8 cellular contexts compared by ENCODE assay signal in the genomic region with DNA sequence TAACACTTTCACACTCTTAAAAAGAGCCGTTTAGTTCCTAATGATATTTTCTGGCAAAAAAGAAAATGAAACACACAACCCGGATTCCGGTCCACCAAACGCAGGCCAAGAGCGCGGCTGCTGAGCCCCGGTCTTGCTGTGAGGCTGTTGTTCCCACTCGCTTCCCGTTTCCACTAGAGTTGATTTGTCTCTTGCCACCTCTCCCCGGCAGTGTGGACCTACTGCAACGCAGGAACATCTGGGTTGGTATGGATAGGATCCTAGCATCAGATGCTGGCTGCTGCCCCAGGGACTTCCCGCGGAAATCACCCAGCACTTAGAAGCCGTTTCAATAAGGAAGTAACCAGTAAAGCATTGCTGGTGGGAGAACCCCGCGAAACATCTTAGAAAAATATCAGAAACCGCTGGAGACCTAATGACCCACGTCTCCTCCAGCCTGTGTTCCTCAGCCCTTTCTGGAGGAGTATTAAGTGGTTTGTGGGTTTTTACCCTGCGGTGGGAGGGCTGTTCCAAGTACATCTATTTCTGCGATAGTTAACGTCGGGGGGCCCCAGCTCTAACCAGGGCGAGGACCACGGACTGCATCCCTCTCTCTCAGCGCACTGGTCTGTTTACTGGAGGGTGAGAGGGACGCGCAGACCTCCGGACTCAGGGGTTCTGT. TPM values are rescaled to one million over a fixed set of nuclear protein-coding genes. Genes with fewer than 3 reads are reported as not detected.
A peak's percentile ranks its signal among the peaks of the same experiment; 100 is the strongest.
DNase-seq lines count a peak whose midpoint lies in the region; ATAC-seq lines count a peak whose summit lies in the region.

No MANE protein-coding gene starts in this region.

- H3K27me3 Mint-ChIP-seq in activated naive CD8-positive, alpha-beta T cell treated with anti-CD3 and anti-CD28 coated beads, Interleukin-2, amount 50 U/mL, for 24 hours, result peaks cover 8% of the 10 kb centered on the region

- whole genome bisulfite sequencing in iPS DF 6.9 (ENCODE audit: insufficient coverage, insufficient read length), result no CpG with 5 or more reads among the region's 28 CpGs

- no peaks in the 10 kb centered on the region for H3K9me3 Mint-ChIP-seq in activated naive CD8-positive, alpha-beta T cell treated with anti-CD3 and anti-CD28 coated beads, Interleukin-2, amount 50 U/mL, for 24 hours

- no peaks in the 10 kb centered on the region for H3K4me1 ChIP-seq in iPS DF 6.9 (ENCODE audit: control insufficient read depth, insufficient read depth, low read length)

- H3K27ac ChIP-seq in iPS DF 6.9 (ENCODE audit: low read length), result no peak overlapping the region
- H3K27ac ChIP-seq in skin epidermis, result peak overlapping the region; percentile 15 to 92 (median 77)

- DNase-seq in Right ventricle myocardium inferior (ENCODE audit: missing footprints), result peak; percentile 55
- DNase-seq in cardiac septum (ENCODE audit: low spot score), result no peak
- DNase-seq in SK-N-DZ (ENCODE audit: low spot score), result peak; percentile 8
- peak; percentile 78 for DNase-seq in activated naive CD8-positive, alpha-beta T cell treated with anti-CD3 and anti-CD28 coated beads, Interleukin-2, amount 50 U/mL, for 24 hours
- DNase-seq in iPS DF 6.9 (ENCODE audit: low read depth, low spot score), result no peak
- DNase-seq in GM19240 (ENCODE audit: insufficient read length, low spot score), result no peak

- intact Hi-C loops in Right ventricle myocardium inferior (cut with DNase I) (no loop called here), cardiac septum (cut with DNase I) (no loop called here)

- peaks cover 19% of the 10 kb centered on the region for H3K36me3 Mint-ChIP-seq in activated naive CD8-positive, alpha-beta T cell treated with anti-CD3 and anti-CD28 coated beads, Interleukin-2, amount 50 U/mL, for 24 hours (ENCODE audit: low read depth)

- H3K4me3 ChIP-seq in iPS DF 6.9 (ENCODE audit: low read length) (peak overlapping the region; percentile 31; the same call in 1 of the 2 replicates), skin epidermis (peak overlapping the region; percentile 61 to 81 (median 68))

- peaks cover 59% of the 10 kb centered on the region for H3K4me1 Mint-ChIP-seq in activated naive CD8-positive, alpha-beta T cell treated with anti-CD3 and anti-CD28 coated beads, Interleukin-2, amount 50 U/mL, for 24 hours

- H3K27ac Mint-ChIP-seq in activated naive CD8-positive, alpha-beta T cell treated with anti-CD3 and anti-CD28 coated beads, Interleukin-2, amount 50 U/mL, for 24 hours, result peak overlapping the region; percentile 98

- ATAC-seq in Right ventricle myocardium inferior, result no peak
- peak; percentile 78 for ATAC-seq in HG03097 (IDR thresholded peaks at IDR 0.05; ENCODE audit: low FRiP score, unreplicated experiment)
- peak; percentile 81 for ATAC-seq in activated naive CD8-positive, alpha-beta T cell treated with anti-CD3 and anti-CD28 coated beads, Interleukin-2, amount 50 U/mL, for 24 hours

- H3K9me3 ChIP-seq in iPS DF 6.9 (ENCODE audit: control insufficient read depth, insufficient read depth, low read length), result no peaks in the 10 kb centered on the region

- no peaks in the 10 kb centered on the region for H3K36me3 ChIP-seq in iPS DF 6.9 (ENCODE audit: control insufficient read depth, insufficient read depth, low read length)

- peaks cover 35% of the 10 kb centered on the region for H3K27me3 ChIP-seq in iPS DF 6.9 (ENCODE audit: control insufficient read depth, insufficient read depth, low read length)

- H3K4me3 Mint-ChIP-seq in activated naive CD8-positive, alpha-beta T cell treated with anti-CD3 and anti-CD28 coated beads, Interleukin-2, amount 50 U/mL, for 24 hours, result peak overlapping the region; percentile 97

RNA-seq across cellular contexts. Expression of a gene that starts 0.9 kb away (rescaled TPM):
- total RNA-seq in Right ventricle myocardium inferior (2.3 TPM), cardiac septum (2.6 TPM)
- polyA plus RNA-seq in SK-N-DZ (2014; cell fraction: cytosol; rRNA removed), result 7.9 and 11.6 TPM in 2 replicates
- 5.7 and 8.7 TPM in 2 replicates for polyA plus RNA-seq in SK-N-DZ (2014; cell fraction: nucleus; rRNA removed)

Comparison
In these comparisons a context has a peak if more than half of its experiments do, and no peak if none do; other contexts are left out.
1. DNase-seq: peak in Right ventricle myocardium inferior (single experiment), SK-N-DZ (single experiment) and activated naive CD8-positive, alpha-beta T cell treated with anti-CD3 and anti-CD28 coated beads, Interleukin-2, amount 50 U/mL, for 24 hours (single experiment); none in cardiac septum (single experiment), iPS DF 6.9 (single experiment) and GM19240 (single experiment).